ENCODE assay signal across 15 cellular contexts in genomic region chr4:106695846-106696245, GRCh38.
"Had no signal": no experiment of that assay in that cellular context is flagged by ENCODE, and none has a peak within 500 bp of the region (broad histone marks: within the 10 kb centered on the region; RNA-seq: fewer than 3 reads in every experiment).

No MANE protein-coding gene starts in this region.

- H3K27me3 Mint-ChIP-seq: natural killer cell treated with Interleukin-12 subunit alpha and Interleukin-12 subunit beta and Interleukin-15 and Interleukin-18, amount 100 ng/mL, for 72 hours; stimulated activated naive CD8-positive, alpha-beta T cell treated with anti-CD3 and anti-CD28 coated beads, Interleukin-15, amount 100 ng/mL, for 72 hours; T-cell had no signal

- H3K27ac Mint-ChIP-seq: activated naive CD4-positive, alpha-beta T cell treated with anti-CD3 and anti-CD28 coated beads for 36 hours; stimulated activated naive CD8-positive, alpha-beta T cell treated with anti-CD3 and anti-CD28 coated beads, Interleukin-15, amount 100 ng/mL, for 72 hours; T-cell had no signal

- H3K27ac ChIP-seq: coronary artery, esophagus muscularis mucosa, prostate gland, thoracic aorta, upper lobe of right lung had no signal

- H3K4me3 Mint-ChIP-seq: activated naive CD4-positive, alpha-beta T cell treated with anti-CD3 and anti-CD28 coated beads for 36 hours; natural killer cell treated with Interleukin-12 subunit alpha and Interleukin-12 subunit beta and Interleukin-15 and Interleukin-18, amount 100 ng/mL, for 72 hours; stimulated activated naive CD8-positive, alpha-beta T cell treated with anti-CD3 and anti-CD28 coated beads, Interleukin-15, amount 100 ng/mL, for 72 hours; T-cell had no signal

- H3K4me1 Mint-ChIP-seq: stimulated activated naive CD8-positive, alpha-beta T cell treated with anti-CD3 and anti-CD28 coated beads, Interleukin-15, amount 100 ng/mL, for 72 hours; T-cell had no signal

- H3K36me3 Mint-ChIP-seq: T-cell had no signal

- H3K9me3 Mint-ChIP-seq: activated naive CD4-positive, alpha-beta T cell treated with anti-CD3 and anti-CD28 coated beads for 36 hours had no signal

- ATAC-seq: natural killer cell treated with Interleukin-12 subunit alpha and Interleukin-12 subunit beta and Interleukin-15 and Interleukin-18, amount 100 ng/mL, for 72 hours; right cardiac atrium; stimulated activated naive CD8-positive, alpha-beta T cell treated with anti-CD3 and anti-CD28 coated beads, Interleukin-15, amount 100 ng/mL, for 72 hours; T-cell had no signal

- DNase-seq: activated CD4-positive, CD25-positive, alpha-beta regulatory T cell treated with anti-CD3 and anti-CD28 coated beads, Interleukin-2, amount 50 U/mL, for 72 hours; activated naive CD4-positive, alpha-beta T cell treated with anti-CD3 and anti-CD28 coated beads for 36 hours; caudate nucleus; effector CD4-positive, alpha-beta T cell; foreskin melanocyte; occipital lobe; right cardiac atrium; stimulated activated naive CD8-positive, alpha-beta T cell treated with anti-CD3 and anti-CD28 coated beads, Interleukin-15, amount 100 ng/mL, for 72 hours; T-cell; upper lobe of right lung had no signal
